Comparison of ENCODE assay signal across 8 cellular contexts in the genomic region with DNA sequence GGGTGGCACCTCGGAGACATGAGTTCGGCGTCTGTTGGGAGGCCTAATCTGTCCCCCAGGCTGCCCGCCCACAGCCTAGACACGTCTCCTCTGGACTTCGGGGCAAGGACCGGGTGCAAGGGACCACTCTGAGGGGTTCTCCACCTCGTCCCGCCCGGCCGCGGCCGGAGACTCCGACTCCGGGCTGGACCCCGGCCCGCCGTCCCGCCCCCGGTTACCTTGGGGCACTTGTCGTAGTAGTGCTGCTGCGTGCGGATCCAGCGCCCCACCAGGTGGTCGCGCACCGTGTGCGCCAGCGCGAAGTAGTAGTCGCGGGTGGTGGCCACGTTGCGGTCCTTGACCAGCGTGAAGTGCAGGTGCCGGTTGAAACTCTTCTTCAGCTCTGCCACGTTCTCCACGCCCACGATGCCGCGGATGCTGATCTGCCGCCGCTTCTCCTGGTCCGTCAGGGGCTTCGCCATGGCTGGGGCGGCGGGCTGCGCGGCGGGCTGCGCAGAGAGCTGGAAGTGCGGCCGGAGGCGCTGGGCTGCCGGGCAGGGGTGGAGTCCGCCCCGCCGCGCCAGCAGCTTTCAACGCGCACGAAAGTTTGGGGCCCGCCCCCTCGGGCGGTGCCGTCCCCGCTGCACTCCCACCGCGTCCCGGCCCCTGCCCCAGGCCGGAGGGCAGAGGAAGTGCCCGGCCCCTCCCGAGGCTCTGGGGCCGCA. TPM values are rescaled to one million over a fixed set of nuclear protein-coding genes. Genes with fewer than 3 reads are reported as not detected.
DNase-seq lines count a peak whose midpoint lies in the region; ATAC-seq and TF ChIP-seq lines count a peak whose summit lies in the region.

A gene (minus strand): TSS at position 541 of the 704 bp plus-strand sequence. CDS start 80 bp downstream, at position 461.

- peaks cover 8% of the 10 kb centered on the region for H3K4me1 Mint-ChIP-seq in central memory CD8-positive, alpha-beta T cell

- H4K20me1 ChIP-seq in BLaER1, result no peaks in the 10 kb centered on the region

- no peak within 1 kb of the TSS for H3K27ac Mint-ChIP-seq in central memory CD8-positive, alpha-beta T cell (ENCODE audit: low read depth)

- no peak within 1 kb of the TSS for H3K27ac ChIP-seq in BLaER1

- H3K4me3 ChIP-seq in BLaER1, result peak within 1 kb of the TSS; percentile 68

- H3K36me3 Mint-ChIP-seq in central memory CD8-positive, alpha-beta T cell (ENCODE audit: insufficient read depth), result no peaks in the 10 kb centered on the region

- peaks cover 48% of the 10 kb centered on the region for H3K27me3 ChIP-seq in BLaER1

- no peaks in the 10 kb centered on the region for H3K36me3 ChIP-seq in BLaER1

- peak; percentile 94 for ATAC-seq in SK-N-SH treated with all-trans-retinoic acid at 6 μM for 48 hours
- ATAC-seq in central memory CD8-positive, alpha-beta T cell (replicated peaks; ENCODE audit: extremely low read depth, poor library complexity, severe bottlenecking), result peak; percentile 56

- H3K9ac ChIP-seq in BLaER1, result 0 out of 2 replicates have a peak within 1 kb of the TSS, but pooled peaks have one; percentile 6

- H3K4me1 ChIP-seq in BLaER1, result peaks cover 13% of the 10 kb centered on the region

- peak within 1 kb of the TSS; percentile 94 for H3K4me2 ChIP-seq in BLaER1

- DNase-seq in GM19238 (ENCODE audit: insufficient read length, low spot score) (peak; percentile 23), HuH-7 (ENCODE audit: low spot score) (peak; percentile 68), kidney glomerular epithelial cell (lab: John Stamatoyannopoulos, UW) (peak; percentile 46), G401 (ENCODE audit: low spot score) (no peak)
- no peak for DNase-seq in central memory CD8-positive, alpha-beta T cell (ENCODE audit: low spot score in 2 of 2)
- peak; percentile 56 for DNase-seq in stimulated activated CD4-positive, alpha-beta T cell treated with anti-CD3 and anti-CD28 coated beads, Interleukin-15, amount 100 ng/mL, for 24 hours

- H3K9me3 ChIP-seq in BLaER1, result peaks cover 14% of the 10 kb centered on the region

- H3K4me3 Mint-ChIP-seq in central memory CD8-positive, alpha-beta T cell, result peak within 1 kb of the TSS; percentile 84

- H3K9me3 Mint-ChIP-seq in central memory CD8-positive, alpha-beta T cell, result no peaks in the 10 kb centered on the region

- in situ Hi-C loops in G401 (cut with HindIII; ENCODE audit: low sequenced_read_pairs), result no loop called here

- peaks cover 41% of the 10 kb centered on the region for H3K27me3 Mint-ChIP-seq in central memory CD8-positive, alpha-beta T cell

TF ChIP-seq in SK-N-SH treated with all-trans-retinoic acid at 6 μM for 48 hours, 23 proteins besides CTCF, POLR2A, EP300 and RAD21:
- TF ChIP-seq OSR1 (CRISPR knock-in tag; IDR thresholded peaks at IDR 0.05) (no peak), CSDC2 (CRISPR knock-in tag; IDR thresholded peaks at IDR 0.05) (0 out of 2 replicates have a peak, but pooled peaks have one; percentile 34)
TF ChIP-seq in SK-N-SH treated with all-trans-retinoic acid at 6 μM for 48 hours: peak in this region for 1.

RNA-seq across cellular contexts. Expression of the gene that starts here (rescaled TPM):
- 0.68 and 1.4 TPM in 2 replicates for total RNA-seq in G401 (2014; rRNA removed; shearing (Covaris generic))

Comparison
In these comparisons a context has a peak if more than half of its experiments do, and no peak if none do; other contexts are left out.
1. DNase-seq: peak in GM19238 (single experiment), HuH-7 (single experiment), kidney glomerular epithelial cell (single experiment) and stimulated activated CD4-positive, alpha-beta T cell treated with anti-CD3 and anti-CD28 coated beads, Interleukin-15, amount 100 ng/mL, for 24 hours (single experiment); none in central memory CD8-positive, alpha-beta T cell (0 of 2) and G401 (single experiment).